ENCODE assay signal across 2 cellular contexts in genomic region chr2:207516206-207516605, GRCh38.
TF ChIP-seq lines count a peak whose summit lies in the region.

No MANE protein-coding gene starts in this region.

TF ChIP-seq in SK-N-SH, 30 proteins besides CTCF, POLR2A, EP300 and RAD21 (continued from another document):
- TF ChIP-seq FOSL2 (IDR thresholded peaks at IDR 0.05; ENCODE audit: borderline replicate concordance, low read depth) (no peak), RFX5 (IDR thresholded peaks at IDR 0.05; ENCODE audit: low read length) (no peak), SMC3 (IDR thresholded peaks at IDR 0.05; ENCODE audit: low read depth, low read length) (no peak), ELF1 (IDR thresholded peaks at IDR 0.05) (no peak), YY1 (IDR thresholded peaks at IDR 0.05; ENCODE audit: low read depth) (no peak), MXI1 (IDR thresholded peaks at IDR 0.05; ENCODE audit: low read depth, low read length) (no peak), TAF1 (IDR thresholded peaks at IDR 0.05; ENCODE audit: borderline replicate concordance, low read depth, low read length) (no peak), FOXJ3 (CRISPR knock-in tag; IDR thresholded peaks at IDR 0.05) (no peak), GABPA (IDR thresholded peaks at IDR 0.05; ENCODE audit: low read depth) (no peak), NRF1 (IDR thresholded peaks at IDR 0.05; ENCODE audit: low read depth, low read length) (no peak), POLR2AphosphoS5 (IDR thresholded peaks at IDR 0.05; ENCODE audit: low read depth, low read length) (no peak), MEF2A (IDR thresholded peaks at IDR 0.05; ENCODE audit: borderline replicate concordance, low read depth) (no peak), FOXM1 (IDR thresholded peaks at IDR 0.05; ENCODE audit: low read depth) (no peak)
- TF ChIP-seq, protein P1, sequence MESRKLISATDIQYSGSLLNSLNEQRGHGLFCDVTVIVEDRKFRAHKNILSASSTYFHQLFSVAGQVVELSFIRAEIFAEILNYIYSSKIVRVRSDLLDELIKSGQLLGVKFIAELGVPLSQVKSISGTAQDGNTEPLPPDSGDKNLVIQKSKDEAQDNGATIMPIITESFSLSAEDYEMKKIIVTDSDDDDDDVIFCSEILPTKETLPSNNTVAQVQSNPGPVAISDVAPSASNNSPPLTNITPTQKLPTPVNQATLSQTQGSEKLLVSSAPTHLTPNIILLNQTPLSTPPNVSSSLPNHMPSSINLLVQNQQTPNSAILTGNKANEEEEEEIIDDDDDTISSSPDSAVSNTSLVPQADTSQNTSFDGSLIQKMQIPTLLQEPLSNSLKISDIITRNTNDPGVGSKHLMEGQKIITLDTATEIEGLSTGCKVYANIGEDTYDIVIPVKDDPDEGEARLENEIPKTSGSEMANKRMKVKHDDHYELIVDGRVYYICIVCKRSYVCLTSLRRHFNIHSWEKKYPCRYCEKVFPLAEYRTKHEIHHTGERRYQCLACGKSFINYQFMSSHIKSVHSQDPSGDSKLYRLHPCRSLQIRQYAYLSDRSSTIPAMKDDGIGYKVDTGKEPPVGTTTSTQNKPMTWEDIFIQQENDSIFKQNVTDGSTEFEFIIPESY (IDR thresholded peaks at IDR 0.05; ENCODE audit: borderline replicate concordance, low read depth): no peak

TF ChIP-seq in SK-N-SH treated with all-trans-retinoic acid at 6 μM for 48 hours, 23 proteins besides CTCF, POLR2A, EP300 and RAD21 (continued from another document):
- TF ChIP-seq, protein P2, sequence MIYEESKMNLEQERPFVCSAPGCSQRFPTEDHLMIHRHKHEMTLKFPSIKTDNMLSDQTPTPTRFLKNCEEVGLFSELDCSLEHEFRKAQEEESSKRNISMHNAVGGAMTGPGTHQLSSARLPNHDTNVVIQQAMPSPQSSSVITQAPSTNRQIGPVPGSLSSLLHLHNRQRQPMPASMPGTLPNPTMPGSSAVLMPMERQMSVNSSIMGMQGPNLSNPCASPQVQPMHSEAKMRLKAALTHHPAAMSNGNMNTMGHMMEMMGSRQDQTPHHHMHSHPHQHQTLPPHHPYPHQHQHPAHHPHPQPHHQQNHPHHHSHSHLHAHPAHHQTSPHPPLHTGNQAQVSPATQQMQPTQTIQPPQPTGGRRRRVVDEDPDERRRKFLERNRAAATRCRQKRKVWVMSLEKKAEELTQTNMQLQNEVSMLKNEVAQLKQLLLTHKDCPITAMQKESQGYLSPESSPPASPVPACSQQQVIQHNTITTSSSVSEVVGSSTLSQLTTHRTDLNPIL (CRISPR knock-in tag; IDR thresholded peaks at IDR 0.05; ENCODE audit: low read depth): no peak
- TF ChIP-seq GLIS3 (CRISPR knock-in tag; IDR thresholded peaks at IDR 0.05) (no peak), TOX (CRISPR knock-in tag; IDR thresholded peaks at IDR 0.05; ENCODE audit: borderline replicate concordance) (no peak), ARNTL (CRISPR knock-in tag; IDR thresholded peaks at IDR 0.05; ENCODE audit: borderline replicate concordance, low read depth) (no peak), ZFP30 (CRISPR knock-in tag; IDR thresholded peaks at IDR 0.05) (no peak)
